24 cellular contexts compared by ENCODE assay signal in genomic region chr1:178634445-178634844, GRCh38.
DNase-seq lines count a peak whose midpoint lies in the region; ATAC-seq and TF ChIP-seq lines count a peak whose summit lies in the region.
"Had no signal": no experiment of that assay in that cellular context is flagged by ENCODE, and none has a peak within 500 bp of the region (broad histone marks: within the 10 kb centered on the region; RNA-seq: fewer than 3 reads in every experiment).

No MANE protein-coding gene starts in this region.

- H4K20me1 ChIP-seq in IMR-90 (ENCODE audit: insufficient read depth, low read length), result no peaks in the 10 kb centered on the region

- 0 out of 2 replicates have a peak overlapping the region, but pooled peaks have one; percentile 2 for H4K91ac ChIP-seq in IMR-90 (ENCODE audit: insufficient read depth, low read depth, low read length)

- H3K4me1 Mint-ChIP-seq in osteocyte (ENCODE audit: unreplicated experiment), result peaks cover 22% of the 10 kb centered on the region
- H3K4me1 Mint-ChIP-seq: CD8-positive, alpha-beta memory T cell; naive thymus-derived CD4-positive, alpha-beta T cell had no signal

- H3K56ac ChIP-seq in IMR-90 (ENCODE audit: extremely low read depth, insufficient read depth, low read length), result peak overlapping the region; percentile 26; the same call in 1 of the 2 replicates

- TF ChIP-seq CTCF in IMR-90 (conservative IDR thresholded peaks at IDR 0.05; ENCODE audit: low read depth, low read length) (no peak), osteocyte (IDR thresholded peaks at IDR 0.05) (no peak)

- peak overlapping the region; percentile 9 to 63; a peak in 2 of 4 replicates for H4K8ac ChIP-seq in IMR-90 (ENCODE audit: low read depth in 2 of 2, low read length in 2 of 2)

- H3K79me1 ChIP-seq in IMR-90 (ENCODE audit: low read depth in 1 of 2, low read length in 2 of 2), result no peaks in the 10 kb centered on the region; a peak in 1 of 4 replicates

- H2BK15ac ChIP-seq in IMR-90 (ENCODE audit: low read depth, low read length), result peak overlapping the region; percentile 72; the same call in 2 of the 3 replicates

- H3K18ac ChIP-seq in IMR-90 (ENCODE audit: low read depth, low read length), result peak overlapping the region; percentile 67

- H3K27me3 ChIP-seq in IMR-90 (ENCODE audit: control insufficient read depth, insufficient read depth, low read length), result no peaks in the 10 kb centered on the region
- H3K27me3 ChIP-seq in aorta (ENCODE audit: control insufficient read depth in 1 of 2, insufficient read depth in 2 of 2, low read length in 1 of 2), result no peaks in the 10 kb centered on the region
- no peaks in the 10 kb centered on the region for H3K27me3 ChIP-seq in HAP-1 (ENCODE audit: low read depth)
- H3K27me3 ChIP-seq: adrenal gland, cardiac muscle cell, uterus had no signal

- DNase-seq in AG20443 (ENCODE audit: low spot score) (peak; percentile 73), IMR-90 (no peak), foreskin melanocyte (peak; percentile 54), osteocyte (ENCODE audit: extremely low spot score, unreplicated experiment) (no peak), DMS114 treated with DMSO at 0.1 percent for 48 hours (lab: John Stamatoyannopoulos, UW; ENCODE audit: unreplicated experiment) (no peak), aorta (no peak), MV-4-11 (lab: John Stamatoyannopoulos, UW) (no peak), HAP-1 (ENCODE audit: low spot score in 2 of 2) (no peak)
- DNase-seq: activated CD4-positive, alpha-beta T cell treated with anti-CD3 and anti-CD28 coated beads for 4 hours; CD8-positive, alpha-beta memory T cell; DMS79 treated with DMSO at 0.1 percent for 48 hours; glutamatergic neuron; naive thymus-derived CD4-positive, alpha-beta T cell; NCI-H1436; NCI-H2171 treated with DMSO at 0.1 percent for 48 hours; NCI-H748 treated with DMSO at 0.1 percent for 48 hours; OCI-M1; stimulated activated CD4-positive, alpha-beta T cell treated with anti-CD3 and anti-CD28 coated beads, Interleukin-4, amount 100 ng/mL, for 1 hour; T-helper 1 cell; uterus had no signal

- 0 out of 2 replicates have a peak overlapping the region, but pooled peaks have one; percentile 62 for H3K14ac ChIP-seq in IMR-90 (replicated peaks; ENCODE audit: low read depth, low read length)

- peak overlapping the region; percentile 48 for H3K27ac Mint-ChIP-seq in osteocyte (ENCODE audit: unreplicated experiment)
- H3K27ac Mint-ChIP-seq: activated T-helper 2 cell treated with anti-CD3 and anti-CD28 coated beads, Interferon-gamma antibody, Interleukin-2, Interleukin-4, amounts not matched to agents 10 μg/mL and 5 μg/mL and 100 μg/mL, durations not matched to agents 14 hours and 24 hours and 36 hours; CD8-positive, alpha-beta memory T cell; GM23338; naive thymus-derived CD4-positive, alpha-beta T cell had no signal

- H2BK5ac ChIP-seq in IMR-90 (ENCODE audit: low read depth, low read length, poor library complexity, severe bottlenecking), result peak overlapping the region; percentile 88

- CTCF ChIA-PET in IMR-90 (lab: Yijun Ruan, JAX), result interaction anchor here (1.5 kb wide), 1 partner anchor 11 kb away, joined by 4 read pairs; no protein-coding TSS in a partner anchor

- BruUV-seq in IMR-90 (replicated peaks; lab: Mats Ljungman, UMichigan), result no TSS peak

- H3K4me1 ChIP-seq in IMR-90 (ENCODE audit: control insufficient read depth, insufficient read depth, low read length) (peaks cover 21% of the 10 kb centered on the region), aorta (ENCODE audit: control insufficient read depth in 1 of 2, insufficient read depth in 2 of 2, low read length in 2 of 2) (no peaks in the 10 kb centered on the region), HAP-1 (peaks cover 3% of the 10 kb centered on the region; the same call in 1 of the 2 replicates)
- H3K4me1 ChIP-seq: adrenal gland, uterus had no signal

- H3K27ac ChIP-seq in IMR-90 (ENCODE audit: insufficient read depth, low read length), result peak overlapping the region; percentile 58
- H3K27ac ChIP-seq in aorta (ENCODE audit: low read depth in 1 of 2, low read length in 2 of 2), result no peak overlapping the region
- H3K27ac ChIP-seq: adrenal gland, cardiac muscle cell, uterus had no signal

- dilution Hi-C loops in IMR-90 (cut with HindIII; ENCODE audit: low sequenced_read_pairs, unreplicated experiment), result no loop called here

- no peak overlapping the region for H3K4me3 ChIP-seq in IMR-90 (ENCODE audit: insufficient read depth, low read depth, low read length)
- H3K4me3 ChIP-seq in aorta (ENCODE audit: low read length in 2 of 2), result no peak overlapping the region
- H3K4me3 ChIP-seq in HAP-1, result no peak overlapping the region
- H3K4me3 ChIP-seq: adrenal gland, cardiac muscle cell, GM23338, uterus had no signal

- H3K36me3 ChIP-seq in IMR-90 (ENCODE audit: control insufficient read depth, insufficient read depth, low read length), result no peaks in the 10 kb centered on the region
- no peaks in the 10 kb centered on the region for H3K36me3 ChIP-seq in aorta (ENCODE audit: control insufficient read depth in 1 of 2, insufficient read depth in 2 of 2, low read length in 1 of 2)
- no peaks in the 10 kb centered on the region for H3K36me3 ChIP-seq in HAP-1 (replicated peaks)
- H3K36me3 ChIP-seq: adrenal gland, cardiac muscle cell, uterus had no signal

- H3K4me3 Mint-ChIP-seq in osteocyte (ENCODE audit: unreplicated experiment), result no peak overlapping the region
- H3K4me3 Mint-ChIP-seq: CD8-positive, alpha-beta memory T cell; GM23338; naive thymus-derived CD4-positive, alpha-beta T cell had no signal

- in situ Hi-C loops in IMR-90 (cut with MboI; ENCODE audit: low sequenced_read_pairs), result no loop called here
- in situ Hi-C loops in HAP-1 (cut with MboI; ENCODE audit: low sequenced_read_pairs), result no loop called here

- no peak for TF ChIP-seq POLR2A in IMR-90 (IDR thresholded peaks at IDR 0.05; ENCODE audit: low read depth, low read length)

- peak; percentile 64 for ATAC-seq in IMR-90 (ENCODE audit: low read depth)
- ATAC-seq in aorta (ENCODE audit: low FRiP score), result no peak
- ATAC-seq: GM23338; naive thymus-derived CD4-positive, alpha-beta T cell had no signal

- no peak overlapping the region for H2AK9ac ChIP-seq in IMR-90 (replicated peaks; ENCODE audit: low read depth, low read length, poor library complexity)

- peaks cover 12% of the 10 kb centered on the region; the same call in 1 of the 2 replicates for H3K9me1 ChIP-seq in IMR-90 (ENCODE audit: insufficient read depth, low read length)

- no peak overlapping the region for H3K9ac ChIP-seq in IMR-90 (ENCODE audit: low read depth, low read length)

- peak overlapping the region; percentile 78 for H3K4ac ChIP-seq in IMR-90 (ENCODE audit: low read depth, low read length)

- POLR2A ChIA-PET in IMR-90 (lab: Charles Lee; ENCODE audit: unreplicated experiment), result interaction anchor here (1.0 kb wide), 1 partner anchor 178 kb away, joined by 3 read pairs; no protein-coding TSS in a partner anchor

- intact Hi-C loops in IMR-90 (cut with micrococcal nuclease) (loop anchor here (5.0 kb wide), 1 partner anchor 92 kb away; no protein-coding TSS in a partner anchor), aorta (cut with DNase I) (no loop called here)

- H2AFZ ChIP-seq in IMR-90 (replicated peaks; ENCODE audit: low read length, poor library complexity), result no peak overlapping the region
- H2AFZ ChIP-seq: GM23338 had no signal

- no peak for TF ChIP-seq RAD21 in IMR-90 (IDR thresholded peaks at IDR 0.05; ENCODE audit: low read length)

- WGBS in IMR-90 (ENCODE audit: extremely low coverage in 2 of 2, insufficient read length in 1 of 2), 2 experiments, result no CpG with 5 or more reads among the region's 2 CpGs
- 33 to 62% methylated on average over 2 of the region's 2 CpGs for WGBS in aorta, 2 donors

- H3K27me3 Mint-ChIP-seq in osteocyte (ENCODE audit: unreplicated experiment), result no peaks in the 10 kb centered on the region
- H3K27me3 Mint-ChIP-seq: naive thymus-derived CD4-positive, alpha-beta T cell had no signal

- peak overlapping the region; percentile 85; the same call in 1 of the 2 replicates for H2BK120ac ChIP-seq in IMR-90 (ENCODE audit: low read depth, low read length)

- no peaks in the 10 kb centered on the region for H3K36me3 Mint-ChIP-seq in osteocyte (ENCODE audit: unreplicated experiment)
- H3K36me3 Mint-ChIP-seq: CD8-positive, alpha-beta memory T cell had no signal

- H3K9me3 Mint-ChIP-seq in osteocyte (ENCODE audit: unreplicated experiment), result no peaks in the 10 kb centered on the region
- H3K9me3 Mint-ChIP-seq: activated T-helper 2 cell treated with anti-CD3 and anti-CD28 coated beads, Interferon-gamma antibody, Interleukin-2, Interleukin-4, amounts not matched to agents 10 μg/mL and 5 μg/mL and 100 μg/mL, durations not matched to agents 14 hours and 24 hours and 36 hours; GM23338 had no signal

- peak overlapping the region; percentile 11; the same call in 1 of the 2 replicates for H2AK5ac ChIP-seq in IMR-90 (ENCODE audit: low read depth, low read length)

- H3K4me2 ChIP-seq in IMR-90 (ENCODE audit: low read depth, low read length), result no peak overlapping the region
- H3K4me2 ChIP-seq: GM23338 had no signal

- 0 out of 2 replicates have a peak overlapping the region, but pooled peaks have one; percentile 36 for H4K5ac ChIP-seq in IMR-90 (ENCODE audit: low read depth, low read length)

- no peaks in the 10 kb centered on the region for H3K9me3 ChIP-seq in IMR-90 (ENCODE audit: control insufficient read depth, insufficient read depth, low read length)
- H3K9me3 ChIP-seq in aorta (ENCODE audit: control insufficient read depth, low read length), result no peaks in the 10 kb centered on the region
- H3K9me3 ChIP-seq in HAP-1, result no peaks in the 10 kb centered on the region
- H3K9me3 ChIP-seq: adrenal gland, uterus had no signal

- H2BK20ac ChIP-seq in IMR-90 (ENCODE audit: low read depth, low read length), result peak overlapping the region; percentile 81; the same call in 1 of the 2 replicates

- no peak overlapping the region for H3K23ac ChIP-seq in IMR-90 (ENCODE audit: low read depth, low read length)

TF ChIP-seq in IMR-90, 13 proteins besides CTCF, POLR2A, EP300 and RAD21 (continues in another document):
- no peak for TF ChIP-seq CEBPB (IDR thresholded peaks at IDR 0.05; ENCODE audit: low read depth, low read length)
- no peak for TF ChIP-seq MAFK (IDR thresholded peaks at IDR 0.05; ENCODE audit: low read depth, low read length)
- no peak for TF ChIP-seq RFX5 (IDR thresholded peaks at IDR 0.05; ENCODE audit: low read depth, low read length)
- no peak for TF ChIP-seq FOS (IDR thresholded peaks at IDR 0.05; ENCODE audit: low read depth, low read length)
- TF ChIP-seq NFE2L2 (IDR thresholded peaks at IDR 0.05; ENCODE audit: low read depth, low read length), result no peak
- TF ChIP-seq ELK1 (IDR thresholded peaks at IDR 0.05; ENCODE audit: borderline replicate concordance, low read depth, low read length), result no peak

Comparison
In these comparisons a context has a peak if more than half of its experiments do, and no peak if none do; other contexts are left out.
1. DNase-seq: peak in AG20443 (single experiment) and foreskin melanocyte (single experiment); none in IMR-90 (single experiment), osteocyte (single experiment), DMS114 treated with DMSO at 0.1 percent for 48 hours (single experiment), aorta (0 of 2), MV-4-11 (single experiment) and HAP-1 (0 of 2).